In genomic region chr10:4981722-4982471, GRCh38 we compare ENCODE assay signal across 9 cellular contexts. TPM values are rescaled to one million over a fixed set of nuclear protein-coding genes. Genes with fewer than 3 reads are reported as not detected.
A peak's percentile ranks its signal among the peaks of the same experiment; 100 is the strongest.
DNase-seq lines count a peak whose midpoint lies in the region; ATAC-seq and TF ChIP-seq lines count a peak whose summit lies in the region.
"Had no signal": no experiment of that assay in that cellular context is flagged by ENCODE, and none has a peak within 500 bp of the region (broad histone marks: within the 10 kb centered on the region; RNA-seq: fewer than 3 reads in every experiment).

No MANE protein-coding gene starts in this region.

- ATAC-seq in mucosa of descending colon (peak; percentile 84), HG03097 (IDR thresholded peaks at IDR 0.05; ENCODE audit: low FRiP score, unreplicated experiment) (no peak)
- ATAC-seq: naive thymus-derived CD4-positive, alpha-beta T cell had no signal

- TF ChIP-seq CTCF in GM06990 (IDR thresholded peaks at IDR 0.05; ENCODE audit: insufficient read depth, low read length, poor library complexity, severe bottlenecking) (peak; percentile 51), Loucy (conservative IDR thresholded peaks at IDR 0.05; ENCODE audit: low read length) (peak; percentile 68), mucosa of descending colon (IDR thresholded peaks at IDR 0.05) (no peak)

- DNase-seq in GM06990 (ENCODE audit: extremely low read depth, insufficient read length) (no peak), dermis blood vessel endothelial cell (peak; percentile 70), mucosa of descending colon (peak; percentile 29 to 50 (median 41)), NCI-H526 treated with DMSO at 0.1 percent for 48 hours (lab: John Stamatoyannopoulos, UW) (no peak), GM19240 (ENCODE audit: insufficient read length, low spot score) (no peak), D341Med (ENCODE audit: low spot score) (no peak)

- peak overlapping the region; percentile 58 for H3K4me2 ChIP-seq in Loucy (ENCODE audit: low read depth, low read length, poor library complexity, severe bottlenecking)

- no peaks in the 10 kb centered on the region for H3K27me3 ChIP-seq in GM06990 (replicated peaks; ENCODE audit: control insufficient read depth, insufficient read depth, low read length)
- H3K27me3 ChIP-seq in Loucy (ENCODE audit: insufficient read depth, low read length, poor library complexity, severe bottlenecking): no peaks in the 10 kb centered on the region

- H3K79me2 ChIP-seq in Loucy (ENCODE audit: insufficient read depth, low read length): no peaks in the 10 kb centered on the region

- H4K20me1 ChIP-seq in Loucy (ENCODE audit: insufficient read depth, low read length, poor library complexity, severe bottlenecking): no peaks in the 10 kb centered on the region

- H3K9me2 ChIP-seq in Loucy (replicated peaks; ENCODE audit: low read depth, low read length): no peaks in the 10 kb centered on the region

- H3K4me1 ChIP-seq in Loucy (ENCODE audit: insufficient read depth, low read length, poor library complexity, severe bottlenecking) (peaks cover 14% of the 10 kb centered on the region), mucosa of descending colon (ENCODE audit: low read depth) (peaks cover 10% of the 10 kb centered on the region)

- no peaks in the 10 kb centered on the region for H3F3A ChIP-seq in Loucy (ENCODE audit: low read depth)

- H3K9me3 ChIP-seq in Loucy (ENCODE audit: insufficient read depth, low read depth, low read length) (no peaks in the 10 kb centered on the region), mucosa of descending colon (no peaks in the 10 kb centered on the region)

- intact Hi-C loops in mucosa of descending colon (cut with DNase I, micrococcal nuclease): no loop called here

- 0 out of 2 replicates have a peak overlapping the region, but pooled peaks have one; percentile 22 for H2AFZ ChIP-seq in Loucy (ENCODE audit: low read length)

- H3K4me3 ChIP-seq in GM06990 (replicated peaks; ENCODE audit: low read depth, low read length): no peak overlapping the region
- H3K4me3 ChIP-seq in Loucy (ENCODE audit: low read length, poor library complexity, severe bottlenecking): peak overlapping the region; percentile 18
- H3K4me3 ChIP-seq in mucosa of descending colon: no peak overlapping the region

- no peaks in the 10 kb centered on the region for H3K36me3 ChIP-seq in GM06990 (ENCODE audit: control insufficient read depth, insufficient read depth, low read length)
- H3K36me3 ChIP-seq in Loucy (ENCODE audit: insufficient read depth, low read length): no peaks in the 10 kb centered on the region
- no peaks in the 10 kb centered on the region for H3K36me3 ChIP-seq in mucosa of descending colon (ENCODE audit: low read depth)

- peak overlapping the region; percentile 21 for H3K9ac ChIP-seq in Loucy (ENCODE audit: low read depth, low read length, poor library complexity, severe bottlenecking)

RNA-seq across cellular contexts. Expression of gene AKR1C1, which starts 18.7 kb away (rescaled TPM):
- total RNA-seq in dermis blood vessel endothelial cell (52.4 and 74.0 TPM in 2 replicates), mucosa of descending colon (10 to 100 TPM; 28.4 to 66.9 (median 38.3) TPM)

RNA-seq across cellular contexts. Expression of gene AKR1C2, which starts 21.8 kb away (rescaled TPM):
- total RNA-seq in dermis blood vessel endothelial cell: 50.2 and 63.2 TPM in 2 replicates
- total RNA-seq in mucosa of descending colon: 10 to 100 TPM; 19.5 to 39.7 (median 20.0) TPM

Comparison
In these comparisons a context has a peak if more than half of its experiments do, and no peak if none do; other contexts are left out.
1. DNase-seq: peak in dermis blood vessel endothelial cell (single experiment) and mucosa of descending colon (3 of 3); none in GM06990 (single experiment), NCI-H526 treated with DMSO at 0.1 percent for 48 hours (single experiment), GM19240 (single experiment) and D341Med (single experiment).